In genomic region chr4:146525754-146526153, GRCh38 we compare ENCODE assay signal across 26 cellular contexts.
"Had no signal": no experiment of that assay in that cellular context is flagged by ENCODE, and none has a peak within 500 bp of the region (broad histone marks: within the 10 kb centered on the region; RNA-seq: fewer than 3 reads in every experiment).

No MANE protein-coding gene starts in this region.

- H3K27ac ChIP-seq: brain microvascular endothelial cell, SK-N-MC had no signal

- H3K27me3 ChIP-seq: brain microvascular endothelial cell had no signal

- H3K9me3 Mint-ChIP-seq: activated B cell treated with CpG ODN at 0.5 μM for 24 hours had no signal

- H3K27me3 Mint-ChIP-seq: activated CD4-positive, alpha-beta memory T cell treated with anti-CD3 and anti-CD28 coated beads for 36 hours had no signal

- DNase-seq: activated B cell treated with CpG ODN at 0.5 μM for 24 hours; activated CD4-positive, alpha-beta memory T cell treated with anti-CD3 and anti-CD28 coated beads for 36 hours; activated CD4-positive, alpha-beta T cell treated with anti-CD3 and anti-CD28 coated beads for 4 hours; activated CD4-positive, alpha-beta T cell treated with anti-CD3 and anti-CD28 coated beads, Interleukin-2, amount 50 U/mL, for 1 hour; activated CD4-positive, CD25-positive, alpha-beta regulatory T cell treated with anti-CD3 and anti-CD28 coated beads, Interleukin-2, amount 50 U/mL, for 72 hours; activated CD8-positive, alpha-beta memory T cell treated with anti-CD3 and anti-CD28 coated beads, Interleukin-2, amount 50 U/mL, for 48 hours; activated effector memory CD4-positive, alpha-beta T cell treated with Interleukin-2 at 50 U/mL for 16 hours; activated naive CD4-positive, alpha-beta T cell; activated naive CD4-positive, alpha-beta T cell treated with anti-CD3 and anti-CD28 coated beads, Interleukin-2, amount 50 U/mL, for 16 hours; activated naive CD8-positive, alpha-beta T cell treated with anti-CD3 and anti-CD28 coated beads for 36 hours; activated T-cell treated with anti-CD3 and anti-CD28 coated beads, Interleukin-2, amount 50 U/mL, for 48 hours; amniotic stem cell; aorta; brain microvascular endothelial cell; NCI-H1092; NCI-H1436 treated with DMSO at 0.1 percent for 48 hours; NCI-H1694 treated with DMSO at 0.1 percent for 48 hours; NCI-H2029; NCI-H510A; NCI-H526; NCI-H748 treated with DMSO at 0.1 percent for 48 hours; NK-92 treated with Interleukin-12 subunit alpha and Interleukin-12 subunit beta, amount 100 ng/mL, for 24 hours; Right ventricle myocardium superior; T1000 had no signal

- H3K27ac Mint-ChIP-seq: activated B cell treated with CpG ODN at 0.5 μM for 24 hours; activated CD4-positive, alpha-beta memory T cell treated with anti-CD3 and anti-CD28 coated beads for 36 hours; activated naive CD8-positive, alpha-beta T cell treated with anti-CD3 and anti-CD28 coated beads for 36 hours had no signal

- H3K4me3 Mint-ChIP-seq: activated B cell treated with CpG ODN at 0.5 μM for 24 hours; activated CD4-positive, alpha-beta memory T cell treated with anti-CD3 and anti-CD28 coated beads for 36 hours; activated naive CD8-positive, alpha-beta T cell treated with anti-CD3 and anti-CD28 coated beads for 36 hours; central memory CD8-positive, alpha-beta T cell had no signal

- H3K36me3 ChIP-seq: brain microvascular endothelial cell had no signal

- H3K4me3 ChIP-seq: SK-N-MC had no signal
